Comparison of ENCODE assay signal across 1 cellular context in the genomic region with DNA sequence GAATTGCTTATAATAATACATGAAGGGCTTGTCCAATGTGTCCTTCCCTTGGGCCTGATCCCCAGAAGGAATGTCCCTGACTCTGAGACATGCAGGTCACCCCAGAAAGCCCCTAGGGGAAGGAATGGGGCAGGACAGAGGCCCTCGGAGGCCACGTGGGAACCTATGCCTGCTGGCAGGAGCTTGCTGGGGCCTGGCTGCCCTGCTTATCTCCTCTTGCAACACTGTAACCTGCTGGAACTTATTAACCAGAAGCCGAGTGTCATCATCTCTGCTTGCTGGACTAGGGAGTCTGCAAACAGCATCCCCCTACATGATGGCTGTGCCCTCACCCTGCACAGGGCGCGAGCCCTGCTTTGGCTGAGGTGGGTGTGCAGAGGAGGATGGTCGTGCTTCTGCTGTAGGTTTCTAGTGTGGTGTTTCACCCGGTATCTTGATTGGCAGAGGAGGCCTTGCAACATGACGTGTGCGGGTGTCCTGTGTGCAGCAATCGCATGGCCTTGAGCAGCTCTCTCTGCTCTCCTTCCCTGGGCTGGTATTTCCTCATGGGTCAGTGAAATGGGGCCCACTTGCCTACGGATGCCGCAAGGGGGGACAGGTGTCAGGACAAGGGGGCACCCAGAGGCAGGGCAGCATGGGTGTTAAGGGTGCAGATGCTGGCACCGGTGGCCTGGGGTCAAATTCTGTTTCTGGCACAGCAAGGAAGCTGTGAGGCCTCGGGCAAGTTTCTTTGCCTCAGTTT.
TF ChIP-seq lines count a peak whose summit lies in the region.

No MANE protein-coding gene starts in this region.

TF ChIP-seq in HepG2, 621 proteins besides CTCF, POLR2A, EP300 and RAD21 (continued from another document and continues in another):
- no peak for TF ChIP-seq RNF219 (CRISPR knock-in tag; IDR thresholded peaks at IDR 0.05)
- TF ChIP-seq, protein P1, sequence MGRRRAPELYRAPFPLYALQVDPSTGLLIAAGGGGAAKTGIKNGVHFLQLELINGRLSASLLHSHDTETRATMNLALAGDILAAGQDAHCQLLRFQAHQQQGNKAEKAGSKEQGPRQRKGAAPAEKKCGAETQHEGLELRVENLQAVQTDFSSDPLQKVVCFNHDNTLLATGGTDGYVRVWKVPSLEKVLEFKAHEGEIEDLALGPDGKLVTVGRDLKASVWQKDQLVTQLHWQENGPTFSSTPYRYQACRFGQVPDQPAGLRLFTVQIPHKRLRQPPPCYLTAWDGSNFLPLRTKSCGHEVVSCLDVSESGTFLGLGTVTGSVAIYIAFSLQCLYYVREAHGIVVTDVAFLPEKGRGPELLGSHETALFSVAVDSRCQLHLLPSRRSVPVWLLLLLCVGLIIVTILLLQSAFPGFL (CRISPR knock-in tag; IDR thresholded peaks at IDR 0.05), result no peak
- TF ChIP-seq, protein P2, sequence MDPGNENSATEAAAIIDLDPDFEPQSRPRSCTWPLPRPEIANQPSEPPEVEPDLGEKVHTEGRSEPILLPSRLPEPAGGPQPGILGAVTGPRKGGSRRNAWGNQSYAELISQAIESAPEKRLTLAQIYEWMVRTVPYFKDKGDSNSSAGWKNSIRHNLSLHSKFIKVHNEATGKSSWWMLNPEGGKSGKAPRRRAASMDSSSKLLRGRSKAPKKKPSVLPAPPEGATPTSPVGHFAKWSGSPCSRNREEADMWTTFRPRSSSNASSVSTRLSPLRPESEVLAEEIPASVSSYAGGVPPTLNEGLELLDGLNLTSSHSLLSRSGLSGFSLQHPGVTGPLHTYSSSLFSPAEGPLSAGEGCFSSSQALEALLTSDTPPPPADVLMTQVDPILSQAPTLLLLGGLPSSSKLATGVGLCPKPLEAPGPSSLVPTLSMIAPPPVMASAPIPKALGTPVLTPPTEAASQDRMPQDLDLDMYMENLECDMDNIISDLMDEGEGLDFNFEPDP (CRISPR knock-in tag; conservative IDR thresholded peaks at IDR 0.05), result no peak
- TF ChIP-seq MBNL3 (CRISPR knock-in tag; conservative IDR thresholded peaks at IDR 0.05), result no peak
- TF ChIP-seq, protein P3, sequence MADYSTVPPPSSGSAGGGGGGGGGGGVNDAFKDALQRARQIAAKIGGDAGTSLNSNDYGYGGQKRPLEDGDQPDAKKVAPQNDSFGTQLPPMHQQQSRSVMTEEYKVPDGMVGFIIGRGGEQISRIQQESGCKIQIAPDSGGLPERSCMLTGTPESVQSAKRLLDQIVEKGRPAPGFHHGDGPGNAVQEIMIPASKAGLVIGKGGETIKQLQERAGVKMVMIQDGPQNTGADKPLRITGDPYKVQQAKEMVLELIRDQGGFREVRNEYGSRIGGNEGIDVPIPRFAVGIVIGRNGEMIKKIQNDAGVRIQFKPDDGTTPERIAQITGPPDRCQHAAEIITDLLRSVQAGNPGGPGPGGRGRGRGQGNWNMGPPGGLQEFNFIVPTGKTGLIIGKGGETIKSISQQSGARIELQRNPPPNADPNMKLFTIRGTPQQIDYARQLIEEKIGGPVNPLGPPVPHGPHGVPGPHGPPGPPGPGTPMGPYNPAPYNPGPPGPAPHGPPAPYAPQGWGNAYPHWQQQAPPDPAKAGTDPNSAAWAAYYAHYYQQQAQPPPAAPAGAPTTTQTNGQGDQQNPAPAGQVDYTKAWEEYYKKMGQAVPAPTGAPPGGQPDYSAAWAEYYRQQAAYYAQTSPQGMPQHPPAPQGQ (CRISPR knock-in tag; IDR thresholded peaks at IDR 0.05; ENCODE audit: borderline replicate concordance), result no peak
- TF ChIP-seq ZNF205 (CRISPR knock-in tag; IDR thresholded peaks at IDR 0.05), result 0 out of 2 replicates have a peak, but pooled peaks have one; percentile 69
- 0 out of 2 replicates have a peak, but pooled peaks have one; percentile 45 for TF ChIP-seq ZSCAN20 (CRISPR knock-in tag; IDR thresholded peaks at IDR 0.05; ENCODE audit: borderline replicate concordance)
- TF ChIP-seq SMARCC2 (IDR thresholded peaks at IDR 0.05), result no peak
- TF ChIP-seq ZNF512 (CRISPR knock-in tag; IDR thresholded peaks at IDR 0.05), result no peak
- TF ChIP-seq FOSL2 (CRISPR knock-in tag; IDR thresholded peaks at IDR 0.05), result peak; percentile 79
- no peak for TF ChIP-seq ZEB1 (IDR thresholded peaks at IDR 0.05; ENCODE audit: insufficient replicate concordance, low read depth)
- TF ChIP-seq ZC3H13 (CRISPR knock-in tag; IDR thresholded peaks at IDR 0.05), result peak; percentile 73; the same call in 1 of the 2 replicates
- no peak for TF ChIP-seq AGO1 (IDR thresholded peaks at IDR 0.05; ENCODE audit: low read depth, low read length, poor library complexity, severe bottlenecking)
- TF ChIP-seq, protein P4, sequence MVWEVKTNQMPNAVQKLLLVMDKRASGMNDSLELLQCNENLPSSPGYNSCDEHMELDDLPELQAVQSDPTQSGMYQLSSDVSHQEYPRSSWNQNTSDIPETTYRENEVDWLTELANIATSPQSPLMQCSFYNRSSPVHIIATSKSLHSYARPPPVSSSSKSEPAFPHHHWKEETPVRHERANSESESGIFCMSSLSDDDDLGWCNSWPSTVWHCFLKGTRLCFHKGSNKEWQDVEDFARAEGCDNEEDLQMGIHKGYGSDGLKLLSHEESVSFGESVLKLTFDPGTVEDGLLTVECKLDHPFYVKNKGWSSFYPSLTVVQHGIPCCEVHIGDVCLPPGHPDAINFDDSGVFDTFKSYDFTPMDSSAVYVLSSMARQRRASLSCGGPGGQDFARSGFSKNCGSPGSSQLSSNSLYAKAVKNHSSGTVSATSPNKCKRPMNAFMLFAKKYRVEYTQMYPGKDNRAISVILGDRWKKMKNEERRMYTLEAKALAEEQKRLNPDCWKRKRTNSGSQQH (CRISPR knock-in tag; IDR thresholded peaks at IDR 0.05; ENCODE audit: low read depth), result no peak
- no peak for TF ChIP-seq ZFYVE20 (CRISPR knock-in tag; IDR thresholded peaks at IDR 0.05; ENCODE audit: borderline replicate concordance, low read depth)
- peak; percentile 93 for TF ChIP-seq ZFX (CRISPR knock-in tag; IDR thresholded peaks at IDR 0.05; ENCODE audit: low read depth)
- peak; percentile 62; the same call in 1 of the 2 replicates for TF ChIP-seq ZBTB3 (CRISPR knock-in tag; IDR thresholded peaks at IDR 0.05; ENCODE audit: borderline replicate concordance, low read depth)
- peak; percentile 74; the same call in 1 of the 2 replicates for TF ChIP-seq ZNF788 (CRISPR knock-in tag; IDR thresholded peaks at IDR 0.05; ENCODE audit: borderline replicate concordance)
- no peak for TF ChIP-seq ZNF720 (CRISPR knock-in tag; IDR thresholded peaks at IDR 0.05)
- no peak for TF ChIP-seq NFRKB (IDR thresholded peaks at IDR 0.05)
- no peak for TF ChIP-seq MAFF (IDR thresholded peaks at IDR 0.05; ENCODE audit: low read depth, low read length)
- TF ChIP-seq SSRP1 (CRISPR knock-in tag; IDR thresholded peaks at IDR 0.05), result peak; percentile 71; the same call in 1 of the 2 replicates
- TF ChIP-seq SMAD9 (CRISPR knock-in tag; IDR thresholded peaks at IDR 0.05), result no peak
- TF ChIP-seq POGZ (CRISPR knock-in tag; IDR thresholded peaks at IDR 0.05), result peak; percentile 60; the same call in 1 of the 2 replicates
- no peak for TF ChIP-seq ZNF678 (CRISPR knock-in tag; IDR thresholded peaks at IDR 0.05)
- peak; percentile 31; the same call in 1 of the 2 replicates for TF ChIP-seq SMC3 (IDR thresholded peaks at IDR 0.05; ENCODE audit: low read length)
- TF ChIP-seq, protein P5, sequence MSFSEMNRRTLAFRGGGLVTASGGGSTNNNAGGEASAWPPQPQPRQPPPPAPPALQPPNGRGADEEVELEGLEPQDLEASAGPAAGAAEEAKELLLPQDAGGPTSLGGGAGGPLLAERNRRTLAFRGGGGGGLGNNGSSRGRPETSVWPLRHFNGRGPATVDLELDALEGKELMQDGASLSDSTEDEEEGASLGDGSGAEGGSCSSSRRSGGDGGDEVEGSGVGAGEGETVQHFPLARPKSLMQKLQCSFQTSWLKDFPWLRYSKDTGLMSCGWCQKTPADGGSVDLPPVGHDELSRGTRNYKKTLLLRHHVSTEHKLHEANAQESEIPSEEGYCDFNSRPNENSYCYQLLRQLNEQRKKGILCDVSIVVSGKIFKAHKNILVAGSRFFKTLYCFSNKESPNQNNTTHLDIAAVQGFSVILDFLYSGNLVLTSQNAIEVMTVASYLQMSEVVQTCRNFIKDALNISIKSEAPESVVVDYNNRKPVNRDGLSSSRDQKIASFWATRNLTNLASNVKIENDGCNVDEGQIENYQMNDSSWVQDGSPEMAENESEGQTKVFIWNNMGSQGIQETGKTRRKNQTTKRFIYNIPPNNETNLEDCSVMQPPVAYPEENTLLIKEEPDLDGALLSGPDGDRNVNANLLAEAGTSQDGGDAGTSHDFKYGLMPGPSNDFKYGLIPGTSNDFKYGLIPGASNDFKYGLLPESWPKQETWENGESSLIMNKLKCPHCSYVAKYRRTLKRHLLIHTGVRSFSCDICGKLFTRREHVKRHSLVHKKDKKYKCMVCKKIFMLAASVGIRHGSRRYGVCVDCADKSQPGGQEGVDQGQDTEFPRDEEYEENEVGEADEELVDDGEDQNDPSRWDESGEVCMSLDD (CRISPR knock-in tag; IDR thresholded peaks at IDR 0.05; ENCODE audit: borderline replicate concordance), result peak; percentile 96; the same call in 1 of the 2 replicates
- TF ChIP-seq NCOR1 (IDR thresholded peaks at IDR 0.05; ENCODE audit: borderline replicate concordance, low read length), result peak; percentile 75; the same call in 1 of the 2 replicates
- TF ChIP-seq ZNF12 (CRISPR knock-in tag; IDR thresholded peaks at IDR 0.05), result peak; percentile 48; the same call in 1 of the 2 replicates
- peak; percentile 23; the same call in 1 of the 2 replicates for TF ChIP-seq HMGXB3 (CRISPR knock-in tag; IDR thresholded peaks at IDR 0.05; ENCODE audit: borderline replicate concordance)
- TF ChIP-seq CREB1 (IDR thresholded peaks at IDR 0.05), result peak; percentile 57; the same call in 1 of the 2 replicates
- peak; percentile 73; the same call in 1 of the 2 replicates for TF ChIP-seq CREB1 (CRISPR knock-in tag; IDR thresholded peaks at IDR 0.05)
- peak; percentile 63; the same call in 1 of the 2 replicates for TF ChIP-seq IRF2 (CRISPR knock-in tag; IDR thresholded peaks at IDR 0.05)
- no peak for TF ChIP-seq TMF1 (CRISPR knock-in tag; IDR thresholded peaks at IDR 0.05; ENCODE audit: low read depth)
- peak; percentile 52 for TF ChIP-seq ZNF883 (CRISPR knock-in tag; IDR thresholded peaks at IDR 0.05; ENCODE audit: not compliant biosample characterization)
